25 cellular contexts compared by ENCODE assay signal in the genomic region with DNA sequence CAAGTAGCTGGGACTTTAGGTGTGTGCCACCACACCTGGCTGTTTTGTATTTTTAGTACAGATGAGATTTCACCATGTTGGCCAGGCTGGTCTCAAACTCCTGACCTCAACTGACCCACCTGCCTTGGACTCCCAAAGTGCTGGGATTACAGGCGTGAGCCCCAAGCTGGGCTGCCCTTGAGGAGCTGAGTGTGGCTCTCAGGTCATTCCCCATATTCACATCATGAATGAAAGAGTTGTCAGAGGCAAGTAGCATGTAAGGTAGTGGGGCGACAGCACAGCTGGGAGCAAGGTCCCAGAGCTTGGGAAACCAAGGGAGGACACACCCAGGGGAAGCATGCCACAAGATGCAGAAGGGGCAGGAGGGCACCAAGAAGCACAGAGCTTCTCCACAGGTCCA. TPM values are rescaled to one million over a fixed set of nuclear protein-coding genes. Genes with fewer than 3 reads are reported as not detected.
"Had no signal": no experiment of that assay in that cellular context is flagged by ENCODE, and none has a peak within 500 bp of the region (broad histone marks: within the 10 kb centered on the region; RNA-seq: fewer than 3 reads in every experiment).

No MANE protein-coding gene starts in this region.

- H3K4me3 Mint-ChIP-seq: activated naive CD4-positive, alpha-beta T cell treated with anti-CD3 and anti-CD28 coated beads for 36 hours; activated naive CD8-positive, alpha-beta T cell treated with anti-CD3 and anti-CD28 coated beads, Interleukin-2, amount 10 ng/mL, durations not matched to agents 7 days and 5 days; activated T-helper 1 cell treated with anti-CD3 and anti-CD28 coated beads, Interleukin-12 subunit alpha, Interleukin-12 subunit beta, Interleukin-2, Interleukin-4 antibody, amounts not matched to agents 30 ng/mL and 10 ng/mL and 1 ng/mL, durations not matched to agents 14 hours and 24 hours and 36 hours; T-cell had no signal

- H3K27ac ChIP-seq: breast epithelium, SK-N-MC, WERI-Rb-1 had no signal

- H3K27me3 Mint-ChIP-seq: activated naive CD8-positive, alpha-beta T cell treated with anti-CD3 and anti-CD28 coated beads, Interleukin-2, amount 10 ng/mL, durations not matched to agents 7 days and 5 days; T-cell had no signal

- H3K9me3 ChIP-seq: breast epithelium had no signal

- H3K27me3 ChIP-seq: breast epithelium had no signal

- H3K4me3 ChIP-seq: breast epithelium, SK-N-MC had no signal

- H3K9me3 Mint-ChIP-seq: activated naive CD4-positive, alpha-beta T cell treated with anti-CD3 and anti-CD28 coated beads for 36 hours; activated naive CD8-positive, alpha-beta T cell treated with anti-CD3 and anti-CD28 coated beads, Interleukin-2, amount 10 ng/mL, durations not matched to agents 7 days and 5 days; activated T-helper 1 cell treated with anti-CD3 and anti-CD28 coated beads, Interleukin-12 subunit alpha, Interleukin-12 subunit beta, Interleukin-2, Interleukin-4 antibody, amounts not matched to agents 30 ng/mL and 10 ng/mL and 1 ng/mL, durations not matched to agents 14 hours and 24 hours and 36 hours; T-cell had no signal

- DNase-seq: activated CD4-positive, alpha-beta T cell treated with anti-CD3 and anti-CD28 coated beads for 4 hours; activated CD8-positive, alpha-beta memory T cell treated with anti-CD3 and anti-CD28 coated beads for 24 hours; activated effector memory CD4-positive, alpha-beta T cell treated with anti-CD3 and anti-CD28 coated beads, Interleukin-2, amount 50 U/mL, for 16 hours; activated naive CD4-positive, alpha-beta T cell treated with anti-CD3 and anti-CD28 coated beads for 36 hours; activated naive CD8-positive, alpha-beta T cell treated with anti-CD3 and anti-CD28 coated beads, Interleukin-2, amount 10 ng/mL, durations not matched to agents 7 days and 5 days; aorta; central memory CD4-positive, alpha-beta T cell; IMR-90; KG1; NCI-H1048; NCI-H146; NCI-H187 treated with DMSO at 0.1 percent for 48 hours; NCI-H2081 treated with DMSO at 0.1 percent for 48 hours; NCI-H2227 treated with DMSO at 0.1 percent for 48 hours; NCI-H446 treated with DMSO at 0.1 percent for 48 hours; NCI-H526; NCI-H774; T-cell; WERI-Rb-1 had no signal

- H3K27ac Mint-ChIP-seq: activated naive CD4-positive, alpha-beta T cell treated with anti-CD3 and anti-CD28 coated beads for 36 hours; activated T-helper 1 cell treated with anti-CD3 and anti-CD28 coated beads, Interleukin-12 subunit alpha, Interleukin-12 subunit beta, Interleukin-2, Interleukin-4 antibody, amounts not matched to agents 30 ng/mL and 10 ng/mL and 1 ng/mL, durations not matched to agents 14 hours and 24 hours and 36 hours; T-cell had no signal

- ATAC-seq: activated CD4-positive, CD25-positive, alpha-beta regulatory T cell treated with anti-CD3 and anti-CD28 coated beads, Interleukin-2, amount 50 U/mL, for 24 hours; Right ventricle myocardium inferior; T-cell had no signal

RNA-seq across cellular contexts. Expression of gene LAMB2, which starts 28.3 kb away (rescaled TPM):
- total RNA-seq: activated naive CD4-positive, alpha-beta T cell treated with anti-CD3 and anti-CD28 coated beads for 36 hours; activated T-helper 1 cell treated with anti-CD3 and anti-CD28 coated beads, Interleukin-12 subunit alpha, Interleukin-12 subunit beta, Interleukin-2, Interleukin-4 antibody, amounts not matched to agents 30 ng/mL and 10 ng/mL and 1 ng/mL, durations not matched to agents 14 hours and 24 hours and 36 hours; T-helper 2 cell treated with Interferon-gamma antibody and Interleukin-4, amounts not matched to agents 100 ng/mL and 5 ng/mL, for 36 hours had no signal
